ENCODE assay signal across 1 cellular context in genomic region chr5:29185558-29185957, GRCh38.
TF ChIP-seq lines count a peak whose summit lies in the region.

No MANE protein-coding gene starts in this region.

TF ChIP-seq in K562, 482 proteins besides CTCF, POLR2A, EP300 and RAD21 (continued from another document):
- TF ChIP-seq ZNF318 (IDR thresholded peaks at IDR 0.05; ENCODE audit: borderline replicate concordance in 1 of 2, low read depth in 1 of 2) (no peak), ZBTB17 (CRISPR knock-in tag; IDR thresholded peaks at IDR 0.05) (peak; percentile 63; the same call in 1 of the 2 replicates), HMG20A (CRISPR knock-in tag; conservative IDR thresholded peaks at IDR 0.05) (no peak), ZBTB5 (IDR thresholded peaks at IDR 0.05) (no peak), C11orf30 (IDR thresholded peaks at IDR 0.05; ENCODE audit: low read depth) (no peak), MTA2 (IDR thresholded peaks at IDR 0.05; ENCODE audit: low read depth) (no peak), NR2C1 (IDR thresholded peaks at IDR 0.05) (no peak), NR2C1 (tag; IDR thresholded peaks at IDR 0.05) (peak; percentile 54; the same call in 1 of the 2 replicates)
